ENCODE assay signal across 17 cellular contexts in the genomic region with DNA sequence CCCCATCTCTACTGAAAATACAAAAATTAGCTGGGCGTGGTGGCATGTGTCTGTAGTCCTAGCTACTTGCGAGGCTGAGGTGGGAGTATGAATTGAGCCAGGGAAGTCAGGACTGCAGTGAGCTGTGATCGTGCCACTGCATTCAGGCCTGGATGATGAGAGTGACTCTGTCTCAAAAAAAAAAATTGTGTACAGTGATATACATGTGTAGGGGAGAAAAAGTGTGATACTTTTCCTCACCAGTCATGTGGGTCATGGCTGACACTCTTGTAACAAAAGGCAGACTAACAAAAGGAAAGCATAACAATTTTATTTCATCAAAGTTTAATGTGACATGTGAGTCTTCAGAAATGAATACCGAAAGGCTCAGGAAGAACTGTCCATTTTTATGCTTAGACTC. TPM values are rescaled to one million over a fixed set of nuclear protein-coding genes. Genes with fewer than 3 reads are reported as not detected.
DNase-seq lines count a peak whose midpoint lies in the region; ATAC-seq, FAIRE-seq and TF ChIP-seq lines count a peak whose summit lies in the region.
"Had no signal": no experiment of that assay in that cellular context is flagged by ENCODE, and none has a peak within 500 bp of the region (broad histone marks: within the 10 kb centered on the region; RNA-seq: fewer than 3 reads in every experiment).

No MANE protein-coding gene starts in this region.

- ATAC-seq in GM21381 (IDR thresholded peaks at IDR 0.05; ENCODE audit: unreplicated experiment) (peak; percentile 7), PC-3 (peak; percentile 11), foreskin keratinocyte (no peak)
- ATAC-seq: left lung had no signal

- H3K4me3 Mint-ChIP-seq in activated CD4-positive, alpha-beta memory T cell treated with anti-CD3 and anti-CD28 coated beads for 36 hours, result peak overlapping the region; percentile 33
- H3K4me3 Mint-ChIP-seq in activated CD4-positive, alpha-beta memory T cell treated with anti-CD3 and anti-CD28 coated beads, Interleukin-2, amount 10 ng/mL, durations not matched to agents 7 days and 5 days, result no peak overlapping the region

- no TSS peak for BruUV-seq in PC-3 (replicated peaks; lab: Mats Ljungman, UMichigan)

- no peaks in the 10 kb centered on the region for H3K36me3 Mint-ChIP-seq in activated CD4-positive, alpha-beta memory T cell treated with anti-CD3 and anti-CD28 coated beads for 36 hours
- no peaks in the 10 kb centered on the region for H3K36me3 Mint-ChIP-seq in activated CD4-positive, alpha-beta memory T cell treated with anti-CD3 and anti-CD28 coated beads, Interleukin-2, amount 10 ng/mL, durations not matched to agents 7 days and 5 days (ENCODE audit: low read depth)

- peaks cover 26% of the 10 kb centered on the region for H3K4me1 Mint-ChIP-seq in activated CD4-positive, alpha-beta memory T cell treated with anti-CD3 and anti-CD28 coated beads for 36 hours (ENCODE audit: low read depth)
- peaks cover 17% of the 10 kb centered on the region for H3K4me1 Mint-ChIP-seq in activated CD4-positive, alpha-beta memory T cell treated with anti-CD3 and anti-CD28 coated beads, Interleukin-2, amount 10 ng/mL, durations not matched to agents 7 days and 5 days

- no peaks in the 10 kb centered on the region for H3F3A ChIP-seq in PC-3 (ENCODE audit: low read length, unreplicated experiment)

- POLR2A ChIA-PET in activated CD4-positive, alpha-beta memory T cell treated with anti-CD3 and anti-CD28 coated beads for 36 hours (lab: Charles Lee), result interaction anchor here (0.9 to 1.7 kb wide), 2 partner anchors 34 to 1014 kb away, joined by 4 to 5 read pairs; partner anchors contain the start of gene NETO2
- POLR2A ChIA-PET in activated CD4-positive, alpha-beta memory T cell treated with anti-CD3 and anti-CD28 coated beads, Interleukin-2, amount 10 ng/mL, durations not matched to agents 7 days and 5 days (lab: Charles Lee), result no interaction called here
- POLR2A ChIA-PET in PC-3 (lab: Charles Lee; ENCODE audit: unreplicated experiment), result no interaction called here

- H3K9ac ChIP-seq in PC-3 (ENCODE audit: low read length) (peak overlapping the region; percentile 47), kidney (ENCODE audit: low read length in 2 of 2) (no peak overlapping the region)

- H2AFZ ChIP-seq in PC-3 (ENCODE audit: low read length), result no peak overlapping the region

- TF ChIP-seq CTCF in PC-3 (conservative IDR thresholded peaks at IDR 0.05; ENCODE audit: low read depth, low read length) (no peak), foreskin keratinocyte (conservative IDR thresholded peaks at IDR 0.05) (no peak), kidney (IDR thresholded peaks at IDR 0.05; ENCODE audit: borderline replicate concordance, extremely low read depth, insufficient read depth) (no peak)

- no peaks in the 10 kb centered on the region for H3K79me2 ChIP-seq in PC-3 (ENCODE audit: low read length)

- no peaks in the 10 kb centered on the region for H3K9me3 Mint-ChIP-seq in activated CD4-positive, alpha-beta memory T cell treated with anti-CD3 and anti-CD28 coated beads for 36 hours
- no peaks in the 10 kb centered on the region for H3K9me3 Mint-ChIP-seq in activated CD4-positive, alpha-beta memory T cell treated with anti-CD3 and anti-CD28 coated beads, Interleukin-2, amount 10 ng/mL, durations not matched to agents 7 days and 5 days

- peak; percentile 13 for DNase-seq in activated CD4-positive, alpha-beta memory T cell treated with anti-CD3 and anti-CD28 coated beads for 36 hours
- no peak for DNase-seq in activated CD4-positive, alpha-beta memory T cell treated with anti-CD3 and anti-CD28 coated beads, Interleukin-2, amount 10 ng/mL, durations not matched to agents 7 days and 5 days
- DNase-seq in PC-3 (peak; percentile 12), foreskin keratinocyte (no peak), HTR-8/SVneo (ENCODE audit: insufficient read length, low spot score) (no peak), kidney (no peak), RCC 7860 (ENCODE audit: low spot score) (no peak)
- DNase-seq: activated CD8-positive, alpha-beta memory T cell treated with anti-CD3 and anti-CD28 coated beads, Interleukin-2, amount 50 U/mL, for 4 hours; left lung; NCI-H1694; NCI-H524; ovary; upper lobe of left lung had no signal

- H4K20me1 ChIP-seq in PC-3 (ENCODE audit: low read length), result no peaks in the 10 kb centered on the region

- H3K27me3 Mint-ChIP-seq in activated CD4-positive, alpha-beta memory T cell treated with anti-CD3 and anti-CD28 coated beads for 36 hours, result peaks cover 14% of the 10 kb centered on the region
- peaks cover 25% of the 10 kb centered on the region for H3K27me3 Mint-ChIP-seq in activated CD4-positive, alpha-beta memory T cell treated with anti-CD3 and anti-CD28 coated beads, Interleukin-2, amount 10 ng/mL, durations not matched to agents 7 days and 5 days

- H3K4me1 ChIP-seq in PC-3 (ENCODE audit: insufficient read depth, low read length), result peaks cover 25% of the 10 kb centered on the region
- H3K4me1 ChIP-seq in foreskin keratinocyte, result no peaks in the 10 kb centered on the region
- no peaks in the 10 kb centered on the region for H3K4me1 ChIP-seq in kidney (ENCODE audit: control insufficient read depth in 1 of 2, insufficient read depth in 1 of 2, low read depth in 1 of 2, low read length in 2 of 2)

- H3K9me2 ChIP-seq in PC-3 (replicated peaks; ENCODE audit: low read length), result no peaks in the 10 kb centered on the region

- H3K27ac Mint-ChIP-seq in activated CD4-positive, alpha-beta memory T cell treated with anti-CD3 and anti-CD28 coated beads for 36 hours, result no peak overlapping the region
- H3K27ac Mint-ChIP-seq in activated CD4-positive, alpha-beta memory T cell treated with anti-CD3 and anti-CD28 coated beads, Interleukin-2, amount 10 ng/mL, durations not matched to agents 7 days and 5 days, result no peak overlapping the region

- H3K27me3 ChIP-seq in PC-3 (ENCODE audit: low read length) (no peaks in the 10 kb centered on the region), foreskin keratinocyte (no peaks in the 10 kb centered on the region)
- H3K27me3 ChIP-seq: ovary, upper lobe of left lung had no signal

- H3K27ac ChIP-seq in PC-3 (ENCODE audit: low read length) (peak overlapping the region; percentile 74), foreskin keratinocyte (peak overlapping the region; percentile 32), kidney (ENCODE audit: low read depth in 2 of 2, low read length in 2 of 2) (no peak overlapping the region)
- H3K27ac ChIP-seq: left lung, ovary, upper lobe of left lung had no signal

- H3K36me3 ChIP-seq in PC-3 (ENCODE audit: low read depth, low read length), result no peaks in the 10 kb centered on the region
- no peaks in the 10 kb centered on the region for H3K36me3 ChIP-seq in kidney (ENCODE audit: control insufficient read depth in 1 of 2, insufficient read depth in 2 of 2, low read length in 2 of 2)
- H3K36me3 ChIP-seq: left lung, ovary, upper lobe of left lung had no signal

- CTCF ChIA-PET in activated CD4-positive, alpha-beta memory T cell treated with anti-CD3 and anti-CD28 coated beads for 36 hours (lab: Charles Lee), result interaction anchor here (0.6 to 6.8 kb wide), 13 partner anchors 9 to 1120 kb away, joined by 3 to 69 read pairs (median 3); partner anchors contain the start of genes LONP2 and NETO2
- CTCF ChIA-PET in activated CD4-positive, alpha-beta memory T cell treated with anti-CD3 and anti-CD28 coated beads, Interleukin-2, amount 10 ng/mL, durations not matched to agents 7 days and 5 days (lab: Charles Lee), result interaction anchor here (0.6 to 1.4 kb wide), 7 partner anchors 9 to 1370 kb away, joined by 3 to 6 read pairs (median 4); partner anchors contain the start of gene NETO2
- CTCF ChIA-PET in PC-3 (lab: Charles Lee), result interaction anchor here (0.6 kb wide), 1 partner anchor 22 kb away, joined by 4 read pairs; no protein-coding TSS in a partner anchor

- H3K4me3 ChIP-seq in PC-3 (ENCODE audit: low read length) (no peak overlapping the region), kidney (ENCODE audit: low read length in 2 of 2) (no peak overlapping the region)
- H3K4me3 ChIP-seq: left lung, ovary, upper lobe of left lung had no signal

- FAIRE-seq in HTR-8/SVneo (lab: Jason Lieb, UNC), result no peak
- FAIRE-seq in kidney (lab: Jason Lieb, UNC), result no peak
- FAIRE-seq in RCC 7860 (lab: Jason Lieb, UNC), result no peak

- H3K4me2 ChIP-seq in PC-3 (ENCODE audit: low read length), result peak overlapping the region; percentile 52

- intact Hi-C loops in activated CD4-positive, alpha-beta memory T cell treated with anti-CD3 and anti-CD28 coated beads for 36 hours (cut with micrococcal nuclease), result loop anchor here (1.0 to 10.0 kb wide), 9 partner anchors 34 to 1209 kb away; partner anchors contain the start of genes ITFG1 and PHKB
- intact Hi-C loops in PC-3 (cut with micrococcal nuclease), result loop anchor here (2.0 to 5.0 kb wide), 3 partner anchors 31 to 1017 kb away; no protein-coding TSS in a partner anchor
- intact Hi-C loops in kidney (cut with DNase I), result loop anchor here (10.0 kb wide), 1 partner anchor 1123 kb away; no protein-coding TSS in a partner anchor

- no peaks in the 10 kb centered on the region for H3K9me3 ChIP-seq in PC-3 (ENCODE audit: low read length)
- no peaks in the 10 kb centered on the region for H3K9me3 ChIP-seq in kidney (ENCODE audit: control insufficient read depth in 1 of 2, low read length in 2 of 2)
- H3K9me3 ChIP-seq: left lung, ovary, upper lobe of left lung had no signal

RNA-seq across cellular contexts. Expression of gene ABCC12, which starts 2.0 kb away (rescaled TPM):
- total RNA-seq in activated CD4-positive, alpha-beta memory T cell treated with anti-CD3 and anti-CD28 coated beads for 36 hours, result not detected
- total RNA-seq in activated CD4-positive, alpha-beta memory T cell treated with anti-CD3 and anti-CD28 coated beads, Interleukin-2, amount 10 ng/mL, durations not matched to agents 7 days and 5 days, result not detected
- total RNA-seq in PC-3 (2014; rRNA removed) (not detected in 2 replicates), foreskin keratinocyte (not detected in 2 replicates), kidney (not detected)
- polyA plus RNA-seq in foreskin keratinocyte (not detected in 2 replicates), kidney (ENCODE audit: insufficient read depth, low read depth, low replicate concordance) (not detected)
- total RNA-seq: HT1080, left lung, OCI-LY7 had no signal
- polyA plus RNA-seq: AG04450 had no signal

Comparison
In these comparisons a context has a peak if more than half of its experiments do, and no peak if none do; other contexts are left out.
1. DNase-seq: peak in activated CD4-positive, alpha-beta memory T cell treated with anti-CD3 and anti-CD28 coated beads for 36 hours (single experiment) and PC-3 (single experiment); none in activated CD4-positive, alpha-beta memory T cell treated with anti-CD3 and anti-CD28 coated beads, Interleukin-2, amount 10 ng/mL, durations not matched to agents 7 days and 5 days (single experiment), foreskin keratinocyte (0 of 2), HTR-8/SVneo (single experiment), kidney (single experiment) and RCC 7860 (single experiment).
2. H3K27ac ChIP-seq: peak in PC-3 (single experiment) and foreskin keratinocyte (single experiment); none in kidney (0 of 2).